In genomic region chr4:87499415-87500106, GRCh38 we compare ENCODE assay signal across 11 cellular contexts. TPM values are rescaled to one million over a fixed set of nuclear protein-coding genes. Genes with fewer than 3 reads are reported as not detected.
DNase-seq lines count a peak whose midpoint lies in the region; ATAC-seq and TF ChIP-seq lines count a peak whose summit lies in the region.
"Had no signal": no experiment of that assay in that cellular context is flagged by ENCODE, and none has a peak within 500 bp of the region (broad histone marks: within the 10 kb centered on the region; RNA-seq: fewer than 3 reads in every experiment).

No MANE protein-coding gene starts in this region.

- no peak overlapping the region for H2BK12ac ChIP-seq in trophoblast cell (ENCODE audit: low read length)

- no peak overlapping the region for H3K9ac ChIP-seq in trophoblast cell (ENCODE audit: low read length)

- H3K9me3 ChIP-seq in ascending aorta (no peaks in the 10 kb centered on the region), trophoblast cell (ENCODE audit: insufficient read depth, low read depth, low read length) (no peaks in the 10 kb centered on the region)
- H3K9me3 ChIP-seq: spleen had no signal

- in situ Hi-C loops in GM13976 (cut with MboI; ENCODE audit: low sequenced_read_pairs, unreplicated experiment), result no loop called here

- no peak overlapping the region for H3K18ac ChIP-seq in trophoblast cell (ENCODE audit: low read length)

- H3K4me2 ChIP-seq in trophoblast cell (ENCODE audit: low read length), result no peak overlapping the region

- H3K4me3 ChIP-seq in ascending aorta (no peak overlapping the region), trophoblast cell (ENCODE audit: low read depth, low read length) (no peak overlapping the region)
- H3K4me3 ChIP-seq: spleen had no signal

- no peak overlapping the region for H2BK5ac ChIP-seq in trophoblast cell (ENCODE audit: low read depth, low read length, poor library complexity)

- H3K79me2 ChIP-seq in trophoblast cell (ENCODE audit: control insufficient read depth, insufficient read depth, low read length, poor library complexity), result no peaks in the 10 kb centered on the region

- TF ChIP-seq CTCF in GM13976 (IDR thresholded peaks at IDR 0.05; ENCODE audit: borderline replicate concordance, control extremely low read depth, extremely low read depth, insufficient read depth, missing control alignments) (no peak), ascending aorta (IDR thresholded peaks at IDR 0.05) (no peak)

- H4K91ac ChIP-seq in trophoblast cell (ENCODE audit: low read depth, low read length), result no peak overlapping the region

- H3K27me3 ChIP-seq in ascending aorta (no peaks in the 10 kb centered on the region), trophoblast cell (ENCODE audit: insufficient read depth, low read length) (no peaks in the 10 kb centered on the region)
- H3K27me3 ChIP-seq: spleen had no signal

- H3K4ac ChIP-seq in trophoblast cell (ENCODE audit: low read depth, low read length), result no peak overlapping the region

- H3K14ac ChIP-seq in trophoblast cell (ENCODE audit: low read length), result no peak overlapping the region

- H3K23ac ChIP-seq in trophoblast cell (ENCODE audit: low read length), result no peak overlapping the region

- no peaks in the 10 kb centered on the region for H3K79me1 ChIP-seq in trophoblast cell (ENCODE audit: low read length)

- ATAC-seq in GM19372 (IDR thresholded peaks at IDR 0.05; ENCODE audit: low read depth, unreplicated experiment), result peak; percentile 44
- peak; percentile 73 for ATAC-seq in HG02981 (IDR thresholded peaks at IDR 0.05; ENCODE audit: unreplicated experiment)

- H2AFZ ChIP-seq in trophoblast cell (ENCODE audit: insufficient read depth, low read length, poor library complexity), result no peak overlapping the region

- H3K36me3 ChIP-seq in ascending aorta (peaks cover 69 to 71% of the 10 kb centered on the region in 2 donors), trophoblast cell (ENCODE audit: control insufficient read depth in 1 of 2, insufficient read depth in 2 of 2, low read length in 2 of 2) (no peaks in the 10 kb centered on the region)
- H3K36me3 ChIP-seq: spleen had no signal

- no peak overlapping the region for H4K8ac ChIP-seq in trophoblast cell (ENCODE audit: low read depth, low read length)

- no peak overlapping the region for H4K12ac ChIP-seq in trophoblast cell (ENCODE audit: low read depth, low read length)

- peaks cover 12 to 24% of the 10 kb centered on the region in 2 donors for H3K4me1 ChIP-seq in ascending aorta
- H3K4me1 ChIP-seq in trophoblast cell (ENCODE audit: control insufficient read depth in 1 of 2, insufficient read depth in 2 of 2, low read length in 2 of 2), result no peaks in the 10 kb centered on the region

- no CpG with 5 or more reads among the region's 7 CpGs for WGBS in trophoblast cell (ENCODE audit: extremely low coverage, insufficient coverage, insufficient read length)

- H3K27ac ChIP-seq in ascending aorta (peak overlapping the region; percentile 46 to 60), trophoblast cell (ENCODE audit: low read depth, low read length) (no peak overlapping the region)

- H2BK120ac ChIP-seq in trophoblast cell (ENCODE audit: insufficient read depth, low read length, poor library complexity), result no peak overlapping the region

- intact Hi-C loops in ascending aorta (cut with DNase I), result no loop called here

- DNase-seq in GM13976 (ENCODE audit: low spot score) (peak; percentile 39), ascending aorta (ENCODE audit: low spot score in 2 of 2) (no peak), trophoblast cell (no peak), HuH-7 (ENCODE audit: low spot score) (no peak), occipital lobe (lab: John Stamatoyannopoulos, UW) (no peak)
- DNase-seq in stimulated activated CD4-positive, alpha-beta T cell treated with anti-CD3 and anti-CD28 coated beads, Interleukin-4, amount 100 ng/mL, for 4 hours, result no peak
- DNase-seq: DMS79 treated with DMSO at 0.1 percent for 48 hours, kidney, spleen had no signal

- H2AK5ac ChIP-seq in trophoblast cell (ENCODE audit: low read length), result no peak overlapping the region

RNA-seq across cellular contexts. Expression of gene SPARCL1, which starts 29.6 kb away (rescaled TPM):
- total RNA-seq in ascending aorta (830 TPM), occipital lobe (54.9 TPM)
- polyA plus RNA-seq in trophoblast cell (2013), result 4.9 and 5.5 TPM in 2 replicates

Comparison
In these comparisons a context has a peak if more than half of its experiments do, and no peak if none do; other contexts are left out.
1. RNA of gene SPARCL1, which starts 29.6 kb away (total RNA-seq): 830 TPM in ascending aorta (single experiment); 54.9 TPM in occipital lobe (single experiment); every median in the first group is over 10 times any median in the second.